Comparison of ENCODE assay signal across 8 cellular contexts in genomic region chrX:136162827-136163427, GRCh38. TPM values are rescaled to one million over a fixed set of nuclear protein-coding genes. Genes with fewer than 3 reads are reported as not detected.
DNase-seq lines count a peak whose midpoint lies in the region; ATAC-seq lines count a peak whose summit lies in the region.

No MANE protein-coding gene starts in this region.

- no peaks in the 10 kb centered on the region for H3K4me1 Mint-ChIP-seq in activated naive CD8-positive, alpha-beta T cell treated with anti-CD3 and anti-CD28 coated beads, Interleukin-2, amount 50 U/mL, for 24 hours

- no peaks in the 10 kb centered on the region for H3K27me3 ChIP-seq in SJCRH30

- peak; percentile 80 for ATAC-seq in HG02885 (IDR thresholded peaks at IDR 0.05; ENCODE audit: poor library complexity, unreplicated experiment)
- peak; percentile 61 for ATAC-seq in activated naive CD8-positive, alpha-beta T cell treated with anti-CD3 and anti-CD28 coated beads, Interleukin-2, amount 50 U/mL, for 24 hours

- H3K4me3 Mint-ChIP-seq in activated naive CD8-positive, alpha-beta T cell treated with anti-CD3 and anti-CD28 coated beads, Interleukin-2, amount 50 U/mL, for 24 hours: no peak overlapping the region

- H3K9me3 Mint-ChIP-seq in activated naive CD8-positive, alpha-beta T cell treated with anti-CD3 and anti-CD28 coated beads, Interleukin-2, amount 50 U/mL, for 24 hours: no peaks in the 10 kb centered on the region

- peak; percentile 3 for DNase-seq in DMS79 treated with DMSO at 0.1 percent for 48 hours (lab: John Stamatoyannopoulos, UW)
- DNase-seq in DMS79 (lab: John Stamatoyannopoulos, UW): no peak
- DNase-seq in SJCRH30: peak; percentile 32 to 54
- DNase-seq in activated naive CD8-positive, alpha-beta T cell treated with anti-CD3 and anti-CD28 coated beads, Interleukin-2, amount 50 U/mL, for 24 hours: peak; percentile 51
- DNase-seq in inferior parietal cortex (ENCODE audit: extremely low spot score): peak; percentile 25
- peak; percentile 17 for DNase-seq in stimulated activated CD4-positive, alpha-beta T cell treated with anti-CD3 and anti-CD28 coated beads, Interleukin-2, amount 100 ng/mL, for 4 hours (ENCODE audit: low read depth)
- no peak for DNase-seq in GF-D8 (lab: John Stamatoyannopoulos, UW)

- no peaks in the 10 kb centered on the region for H3K36me3 Mint-ChIP-seq in activated naive CD8-positive, alpha-beta T cell treated with anti-CD3 and anti-CD28 coated beads, Interleukin-2, amount 50 U/mL, for 24 hours (ENCODE audit: low read depth)

- no peak overlapping the region for H3K4me3 ChIP-seq in SJCRH30

- H3K27me3 Mint-ChIP-seq in activated naive CD8-positive, alpha-beta T cell treated with anti-CD3 and anti-CD28 coated beads, Interleukin-2, amount 50 U/mL, for 24 hours: no peaks in the 10 kb centered on the region

- no peaks in the 10 kb centered on the region for H3K36me3 ChIP-seq in SJCRH30

- H3K27ac ChIP-seq in SJCRH30: no peak overlapping the region

- no peak overlapping the region for H3K27ac Mint-ChIP-seq in activated naive CD8-positive, alpha-beta T cell treated with anti-CD3 and anti-CD28 coated beads, Interleukin-2, amount 50 U/mL, for 24 hours

- no peaks in the 10 kb centered on the region; the same call in 1 of the 2 replicates for H3K4me1 ChIP-seq in SJCRH30

- H3K9me3 ChIP-seq in SJCRH30 (replicated peaks): no peaks in the 10 kb centered on the region

RNA-seq across cellular contexts. Expression of gene FHL1, which starts 15.6 kb away (rescaled TPM):
- total RNA-seq in SJCRH30 (2014; rRNA removed; shearing (Covaris generic)): 48.0 and 55.7 TPM in 2 replicates

Comparison
In these comparisons a context has a peak if more than half of its experiments do, and no peak if none do; other contexts are left out.
1. DNase-seq: peak in DMS79 treated with DMSO at 0.1 percent for 48 hours (single experiment), SJCRH30 (2 of 2), activated naive CD8-positive, alpha-beta T cell treated with anti-CD3 and anti-CD28 coated beads, Interleukin-2, amount 50 U/mL, for 24 hours (single experiment), inferior parietal cortex (single experiment) and stimulated activated CD4-positive, alpha-beta T cell treated with anti-CD3 and anti-CD28 coated beads, Interleukin-2, amount 100 ng/mL, for 4 hours (single experiment); none in DMS79 (single experiment) and GF-D8 (single experiment).